ENCODE assay signal across 24 cellular contexts in the genomic region with DNA sequence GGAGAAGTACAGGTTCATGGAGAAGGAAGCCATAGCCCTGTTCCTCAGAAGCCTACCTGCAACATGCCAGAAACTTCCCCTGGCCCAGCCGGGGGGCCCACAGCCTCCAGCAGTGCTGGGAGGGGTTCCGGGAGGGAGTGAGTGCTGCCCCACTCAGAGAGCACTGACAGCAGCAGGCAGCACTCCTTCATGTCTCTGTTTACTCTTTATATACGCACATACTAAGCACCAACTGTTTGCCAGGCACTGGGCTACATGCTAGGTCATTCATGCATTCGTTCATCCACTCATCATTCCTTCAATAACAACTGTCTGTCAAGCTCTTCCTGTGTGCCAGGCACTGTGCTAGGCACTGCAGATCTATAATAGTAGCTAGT.
"Had no signal": no experiment of that assay in that cellular context is flagged by ENCODE, and none has a peak within 500 bp of the region (broad histone marks: within the 10 kb centered on the region; RNA-seq: fewer than 3 reads in every experiment).

No MANE protein-coding gene starts in this region.

- H3K4me3 Mint-ChIP-seq: activated naive CD4-positive, alpha-beta T cell treated with anti-CD3 and anti-CD28 coated beads, Interleukin-2, amount 50 U/mL, for 24 hours; activated naive CD8-positive, alpha-beta T cell treated with anti-CD3 and anti-CD28 coated beads, Interleukin-2, amount 50 U/mL, for 24 hours; activated T-helper 1 cell treated with anti-CD3 and anti-CD28 coated beads, Interleukin-12 subunit alpha, Interleukin-12 subunit beta, Interleukin-2, Interleukin-4 antibody, amounts not matched to agents 30 ng/mL and 10 ng/mL and 1 ng/mL, durations not matched to agents 14 hours and 24 hours and 36 hours; naive B cell; stimulated activated naive B cell treated with anti-CD40 and anti-IgM and Interleukin-4, amounts not matched to agents 10 μg/mL and 1 μg/mL and 100 μg/mL, for 72 hours; T-helper 17 cell had no signal

- DNase-seq: activated CD4-positive, alpha-beta T cell treated with anti-CD3 and anti-CD28 coated beads for 48 hours; activated CD4-positive, alpha-beta T cell treated with anti-CD3 and anti-CD28 coated beads, Interleukin-2, amount 50 U/mL, for 48 hours; activated CD8-positive, alpha-beta memory T cell treated with anti-CD3 and anti-CD28 coated beads for 24 hours; activated gamma-delta T cell treated with Interleukin-2 at 50 U/mL for 16 hours; activated naive CD8-positive, alpha-beta T cell treated with anti-CD3 and anti-CD28 coated beads, Interleukin-2, amount 50 U/mL, for 24 hours; activated T-cell treated with anti-CD3 and anti-CD28 coated beads, Interleukin-2, amount 50 U/mL, for 1 hour; amygdala; central memory CD4-positive, alpha-beta T cell; heart left ventricle; mesendoderm; naive B cell; stimulated activated CD4-positive, alpha-beta T cell treated with anti-CD3 and anti-CD28 coated beads, Interleukin-15, amount 100 ng/mL, for 24 hours; stimulated activated CD4-positive, alpha-beta T cell treated with anti-CD3 and anti-CD28 coated beads, Interleukin-2, amount 100 ng/mL, for 24 hours; stimulated activated naive B cell treated with anti-CD40 and anti-IgM and Interleukin-4, amounts not matched to agents 10 μg/mL and 1 μg/mL and 100 μg/mL, for 72 hours; T-helper 17 cell; T1000; transverse colon; WERI-Rb-1 had no signal

- H3K4me1 Mint-ChIP-seq: activated naive CD4-positive, alpha-beta T cell treated with anti-CD3 and anti-CD28 coated beads, Interleukin-2, amount 50 U/mL, for 24 hours; activated naive CD8-positive, alpha-beta T cell treated with anti-CD3 and anti-CD28 coated beads, Interleukin-2, amount 50 U/mL, for 24 hours; naive B cell; stimulated activated naive B cell treated with anti-CD40 and anti-IgM and Interleukin-4, amounts not matched to agents 10 μg/mL and 1 μg/mL and 100 μg/mL, for 72 hours had no signal

- H3K36me3 ChIP-seq: heart left ventricle, neutrophil, transverse colon, WERI-Rb-1 had no signal

- H3K9me3 Mint-ChIP-seq: activated naive CD4-positive, alpha-beta T cell treated with anti-CD3 and anti-CD28 coated beads, Interleukin-2, amount 50 U/mL, for 24 hours; activated naive CD8-positive, alpha-beta T cell treated with anti-CD3 and anti-CD28 coated beads, Interleukin-2, amount 50 U/mL, for 24 hours; activated T-helper 1 cell treated with anti-CD3 and anti-CD28 coated beads, Interleukin-12 subunit alpha, Interleukin-12 subunit beta, Interleukin-2, Interleukin-4 antibody, amounts not matched to agents 30 ng/mL and 10 ng/mL and 1 ng/mL, durations not matched to agents 14 hours and 24 hours and 36 hours; naive B cell; stimulated activated naive B cell treated with anti-CD40 and anti-IgM and Interleukin-4, amounts not matched to agents 10 μg/mL and 1 μg/mL and 100 μg/mL, for 72 hours had no signal

- H3K4me3 ChIP-seq: heart left ventricle, lung, smooth muscle cell, transverse colon had no signal

- H3K27me3 ChIP-seq: heart left ventricle, transverse colon had no signal

- ATAC-seq: activated CD4-positive, CD25-positive, alpha-beta regulatory T cell treated with anti-CD3 and anti-CD28 coated beads, Interleukin-2, amount 50 U/mL, for 24 hours; T-helper 17 cell had no signal

- H3K27ac ChIP-seq: heart left ventricle, neutrophil, transverse colon, WERI-Rb-1 had no signal

- H3K36me3 Mint-ChIP-seq: activated naive CD4-positive, alpha-beta T cell treated with anti-CD3 and anti-CD28 coated beads, Interleukin-2, amount 50 U/mL, for 24 hours; naive B cell; stimulated activated naive B cell treated with anti-CD40 and anti-IgM and Interleukin-4, amounts not matched to agents 10 μg/mL and 1 μg/mL and 100 μg/mL, for 72 hours had no signal

- H3K27ac Mint-ChIP-seq: activated naive CD4-positive, alpha-beta T cell treated with anti-CD3 and anti-CD28 coated beads, Interleukin-2, amount 50 U/mL, for 24 hours; activated naive CD8-positive, alpha-beta T cell treated with anti-CD3 and anti-CD28 coated beads, Interleukin-2, amount 50 U/mL, for 24 hours; activated T-helper 1 cell treated with anti-CD3 and anti-CD28 coated beads, Interleukin-12 subunit alpha, Interleukin-12 subunit beta, Interleukin-2, Interleukin-4 antibody, amounts not matched to agents 30 ng/mL and 10 ng/mL and 1 ng/mL, durations not matched to agents 14 hours and 24 hours and 36 hours; naive B cell; stimulated activated naive B cell treated with anti-CD40 and anti-IgM and Interleukin-4, amounts not matched to agents 10 μg/mL and 1 μg/mL and 100 μg/mL, for 72 hours; T-helper 17 cell had no signal

- H3K27me3 Mint-ChIP-seq: stimulated activated naive B cell treated with anti-CD40 and anti-IgM and Interleukin-4, amounts not matched to agents 10 μg/mL and 1 μg/mL and 100 μg/mL, for 72 hours had no signal

- H3K9me3 ChIP-seq: heart left ventricle, neutrophil, transverse colon had no signal
